ENCODE assay signal across 26 cellular contexts in genomic region chr7:114806590-114807167, GRCh38.
DNase-seq lines count a peak whose midpoint lies in the region; TF ChIP-seq lines count a peak whose summit lies in the region.
"Had no signal": no experiment of that assay in that cellular context is flagged by ENCODE, and none has a peak within 500 bp of the region (broad histone marks: within the 10 kb centered on the region; RNA-seq: fewer than 3 reads in every experiment).

No MANE protein-coding gene starts in this region.

- peaks cover 0 to 6% (median 0%) of the 10 kb centered on the region in 4 donors for H3K4me1 ChIP-seq in stomach
- H3K4me1 ChIP-seq: ascending aorta, psoas muscle, SJSA1 had no signal

- TF ChIP-seq CTCF in fibroblast of villous mesenchyme (IDR thresholded peaks at IDR 0.05; ENCODE audit: insufficient read depth, low read depth, low read length) (no peak), stomach (IDR thresholded peaks at IDR 0.05) (no peak)

- H3K4me3 ChIP-seq in fibroblast of villous mesenchyme (ENCODE audit: low read depth, low read length) (no peak overlapping the region), stomach (no peak overlapping the region)
- H3K4me3 ChIP-seq: ascending aorta, GM23248, psoas muscle, SJSA1 had no signal

- H3K27ac ChIP-seq in stomach, result no peak overlapping the region
- H3K27ac ChIP-seq: ascending aorta, GM23248, HL-60, psoas muscle, SJSA1 had no signal

- peak; percentile 71 for DNase-seq in NCI-H82 (lab: John Stamatoyannopoulos, UW)
- peak; percentile 20 for DNase-seq in astrocyte of the hippocampus (ENCODE audit: low read depth, low spot score)
- DNase-seq in fibroblast of villous mesenchyme (ENCODE audit: low read depth), result peak; percentile 72
- DNase-seq in stomach, result peak; percentile 76
- no peak for DNase-seq in NCI-H187 treated with DMSO at 0.1 percent for 48 hours (lab: John Stamatoyannopoulos, UW)
- no peak for DNase-seq in DMS79 (lab: John Stamatoyannopoulos, UW)
- no peak for DNase-seq in NCI-H1048 (lab: John Stamatoyannopoulos, UW)
- no peak for DNase-seq in NCI-H524 treated with DMSO at 0.1 percent for 48 hours (lab: John Stamatoyannopoulos, UW)
- DNase-seq: activated CD4-positive, alpha-beta memory T cell treated with anti-CD3 and anti-CD28 coated beads for 36 hours; activated CD8-positive, alpha-beta memory T cell treated with anti-CD3 and anti-CD28 coated beads, Interleukin-2, amount 50 U/mL, for 4 hours; Calu3; EL; foreskin melanocyte; GM23248; Kasumi-1; MV-4-11; naive B cell; NCI-H1694; NCI-H2171 treated with DMSO at 0.1 percent for 48 hours; NCI-H526; psoas muscle; stimulated activated naive CD8-positive, alpha-beta T cell treated with anti-CD3 and anti-CD28 coated beads, Interleukin-15, Interleukin-2, amounts not matched to agents 100 U/mL and 50 U/mL, for 24 hours; T-helper 1 cell had no signal

- 27 to 49% (median 43%) methylated on average over 2 of the region's 2 CpGs for WGBS in stomach, 5 donors

- intact Hi-C loops in stomach (cut with DNase I; ENCODE audit: low total_unique reads), result no loop called here

- no peak for TF ChIP-seq EP300 in stomach (IDR thresholded peaks at IDR 0.05)

- H3K36me3 ChIP-seq in stomach, result no peaks in the 10 kb centered on the region
- H3K36me3 ChIP-seq: ascending aorta, SJSA1 had no signal

- TF ChIP-seq POLR2A in stomach (IDR thresholded peaks at IDR 0.05), result no peak

- no peaks in the 10 kb centered on the region for H3K9me3 ChIP-seq in stomach
- H3K9me3 ChIP-seq: ascending aorta, psoas muscle, SJSA1 had no signal

- no peaks in the 10 kb centered on the region for H3K27me3 ChIP-seq in stomach
- H3K27me3 ChIP-seq: ascending aorta, SJSA1 had no signal

Comparison
In these comparisons a context has a peak if more than half of its experiments do, and no peak if none do; other contexts are left out.
1. DNase-seq: peak in NCI-H82 (single experiment), astrocyte of the hippocampus (single experiment), fibroblast of villous mesenchyme (single experiment) and stomach (single experiment); none in NCI-H187 treated with DMSO at 0.1 percent for 48 hours (single experiment), DMS79 (single experiment), NCI-H1048 (single experiment) and NCI-H524 treated with DMSO at 0.1 percent for 48 hours (single experiment).